In the genomic region with DNA sequence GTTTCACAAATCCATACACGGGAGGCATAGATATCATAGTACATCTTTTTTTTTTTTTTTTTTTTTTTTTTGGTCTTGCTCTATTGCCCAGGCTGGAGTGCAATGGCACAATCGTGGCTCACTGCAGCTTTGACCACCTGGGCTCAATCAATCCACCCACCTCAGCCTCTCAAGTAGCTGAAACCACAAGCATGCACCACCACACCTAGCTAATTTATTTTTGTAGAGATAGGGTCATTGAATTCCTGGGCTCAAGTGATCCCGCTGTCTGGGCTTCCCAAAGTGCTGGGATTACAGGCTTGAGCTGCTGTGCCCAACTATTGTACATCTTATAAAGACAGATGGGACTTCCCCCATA, we compare ENCODE assay signal across 1 cellular context.
TF ChIP-seq lines count a peak whose summit lies in the region.

No MANE protein-coding gene starts in this region.

TF ChIP-seq in HepG2, 621 proteins besides CTCF, POLR2A, EP300 and RAD21:
- 0 out of 2 replicates have a peak, but pooled peaks have one; percentile 28 for TF ChIP-seq ZMYM2 (CRISPR knock-in tag; IDR thresholded peaks at IDR 0.05)
- TF ChIP-seq PHF21A (CRISPR knock-in tag; IDR thresholded peaks at IDR 0.05): peak; percentile 1; the same call in 1 of the 2 replicates
- 0 out of 2 replicates have a peak, but pooled peaks have one; percentile 9 for TF ChIP-seq ZNF460 (CRISPR knock-in tag; IDR thresholded peaks at IDR 0.05; ENCODE audit: borderline replicate concordance)
- TF ChIP-seq ZNF530 (CRISPR knock-in tag; IDR thresholded peaks at IDR 0.05; ENCODE audit: low read depth): no peak
- TF ChIP-seq ZNF788 (CRISPR knock-in tag; IDR thresholded peaks at IDR 0.05; ENCODE audit: borderline replicate concordance): peak; percentile 52; the same call in 1 of the 2 replicates
- TF ChIP-seq MED13 (CRISPR knock-in tag; IDR thresholded peaks at IDR 0.05): peak; percentile 7; the same call in 1 of the 2 replicates
- TF ChIP-seq, protein P1, sequence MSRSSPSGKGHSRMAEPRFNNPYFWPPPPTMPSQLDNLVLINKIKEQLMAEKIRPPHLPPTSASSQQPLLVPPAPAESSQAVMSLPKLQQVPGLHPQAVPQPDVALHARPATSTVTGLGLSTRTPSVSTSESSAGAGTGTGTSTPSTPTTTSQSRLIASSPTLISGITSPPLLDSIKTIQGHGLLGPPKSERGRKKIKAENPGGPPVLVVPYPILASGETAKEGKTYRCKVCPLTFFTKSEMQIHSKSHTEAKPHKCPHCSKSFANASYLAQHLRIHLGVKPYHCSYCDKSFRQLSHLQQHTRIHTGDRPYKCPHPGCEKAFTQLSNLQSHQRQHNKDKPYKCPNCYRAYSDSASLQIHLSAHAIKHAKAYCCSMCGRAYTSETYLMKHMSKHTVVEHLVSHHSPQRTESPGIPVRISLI (CRISPR knock-in tag; IDR thresholded peaks at IDR 0.05; ENCODE audit: borderline replicate concordance): peak; percentile 68
- TF ChIP-seq ZNF549 (CRISPR knock-in tag; IDR thresholded peaks at IDR 0.05): 0 out of 2 replicates have a peak, but pooled peaks have one; percentile 18
- TF ChIP-seq ZNF430 (CRISPR knock-in tag; IDR thresholded peaks at IDR 0.05): 0 out of 2 replicates have a peak, but pooled peaks have one; percentile 62
- TF ChIP-seq ZNF124 (CRISPR knock-in tag; IDR thresholded peaks at IDR 0.05): no peak
- TF ChIP-seq ZNF747 (CRISPR knock-in tag; IDR thresholded peaks at IDR 0.05; ENCODE audit: borderline replicate concordance): 0 out of 2 replicates have a peak, but pooled peaks have one; percentile 30
- no peak for TF ChIP-seq ZNF792 (CRISPR knock-in tag; IDR thresholded peaks at IDR 0.05)
